In the genomic region with DNA sequence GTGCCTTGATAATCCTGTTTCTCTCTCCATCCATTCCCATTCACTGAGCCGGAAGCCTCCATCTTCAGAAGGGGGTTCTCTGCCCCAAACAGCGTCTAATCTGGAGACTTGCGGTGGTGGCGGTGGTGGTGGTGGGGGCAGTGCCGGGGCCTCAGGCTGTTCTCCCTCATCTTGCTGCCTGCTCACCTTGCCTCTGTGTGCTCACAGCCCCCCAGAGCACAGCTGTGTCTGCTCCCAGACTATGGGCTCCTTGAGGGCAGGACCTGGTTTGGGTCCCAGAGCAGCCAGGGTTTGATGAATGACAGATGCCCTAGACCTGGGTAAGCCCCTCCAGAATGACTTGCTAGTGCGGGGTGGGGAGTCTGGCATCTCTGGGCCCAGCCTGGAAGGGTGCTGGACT, we compare ENCODE assay signal across 10 cellular contexts. TPM values are rescaled to one million over a fixed set of nuclear protein-coding genes. Genes with fewer than 3 reads are reported as not detected.
DNase-seq lines count a peak whose midpoint lies in the region; ATAC-seq and TF ChIP-seq lines count a peak whose summit lies in the region.
"Had no signal": no experiment of that assay in that cellular context is flagged by ENCODE, and none has a peak within 500 bp of the region (broad histone marks: within the 10 kb centered on the region; RNA-seq: fewer than 3 reads in every experiment).

No MANE protein-coding gene starts in this region.

- in situ Hi-C loops in mammary epithelial cell (cut with MboI; ENCODE audit: low sequenced_read_pairs in 2 of 2) = no loop called here

- TF ChIP-seq EP300 in upper lobe of left lung (IDR thresholded peaks at IDR 0.05) = no peak

- H3K4me2 ChIP-seq in mammary epithelial cell (ENCODE audit: insufficient read depth, low read depth, low read length) (peak overlapping the region; percentile 83), GM23338 (no peak overlapping the region)

- no peak for DNase-seq in mammary epithelial cell
- DNase-seq in MCF 10A (ENCODE audit: unreplicated experiment) = no peak
- DNase-seq in activated T-helper 2 cell treated with anti-CD3 and anti-CD28 coated beads, Interferon-gamma antibody, Interleukin-2, Interleukin-4, amounts not matched to agents 10 μg/mL and 5 μg/mL and 100 μg/mL, durations not matched to agents 14 hours and 24 hours and 36 hours (ENCODE audit: low spot score) = no peak
- no peak for DNase-seq in lower lobe of right lung
- DNase-seq in upper lobe of left lung = no peak
- DNase-seq in GM23338 (ENCODE audit: low spot score) = no peak
- no peak for DNase-seq in stimulated activated CD4-positive, alpha-beta T cell treated with anti-CD3 and anti-CD28 coated beads, Interleukin-4, amount 100 ng/mL, for 24 hours
- DNase-seq in central memory CD4-positive, alpha-beta T cell = no peak
- DNase-seq: NCI-H2107 had no signal

- no peak overlapping the region for H3K27ac ChIP-seq in mammary epithelial cell (ENCODE audit: insufficient read depth, low read depth, low read length)
- H3K27ac ChIP-seq in lower lobe of right lung = peak overlapping the region; percentile 77
- peak overlapping the region; percentile 69 to 89 (median 84) for H3K27ac ChIP-seq in upper lobe of left lung
- no peak overlapping the region for H3K27ac ChIP-seq in GM23338 (ENCODE audit: low read depth)

- WGBS in mammary epithelial cell (ENCODE audit: low coverage, missing lambda C conversion rate) = 85% methylated on average over 4 of the region's 6 CpGs
- WGBS in upper lobe of left lung, 2 donors = 80 to 85% methylated on average over 2 to 6 of the region's 6 CpGs

- CTCF ChIA-PET in mammary epithelial cell (lab: Charles Lee; ENCODE audit: low non-redundant PET) (no interaction called here), MCF 10A (lab: Yijun Ruan, JAX) (no interaction called here)

- H4K20me1 ChIP-seq in mammary epithelial cell (ENCODE audit: insufficient read depth, low read length) = no peaks in the 10 kb centered on the region
- no peaks in the 10 kb centered on the region for H4K20me1 ChIP-seq in GM23338 (replicated peaks; ENCODE audit: insufficient read depth)

- H3K4me1 Mint-ChIP-seq in MCF 10A (ENCODE audit: insufficient read depth, unreplicated experiment) (no peaks in the 10 kb centered on the region), GM23338 (no peaks in the 10 kb centered on the region; the same call in 2 of the 3 replicates)
- H3K4me1 Mint-ChIP-seq in activated T-helper 2 cell treated with anti-CD3 and anti-CD28 coated beads, Interferon-gamma antibody, Interleukin-2, Interleukin-4, amounts not matched to agents 10 μg/mL and 5 μg/mL and 100 μg/mL, durations not matched to agents 14 hours and 24 hours and 36 hours (ENCODE audit: low read depth) = peaks cover 62% of the 10 kb centered on the region

- H3F3A ChIP-seq in GM23338 (replicated peaks; ENCODE audit: low read depth) = no peaks in the 10 kb centered on the region

- H3K4me3 Mint-ChIP-seq in MCF 10A (ENCODE audit: unreplicated experiment) (no peak overlapping the region), GM23338 (no peak overlapping the region)
- H3K4me3 Mint-ChIP-seq in activated T-helper 2 cell treated with anti-CD3 and anti-CD28 coated beads, Interferon-gamma antibody, Interleukin-2, Interleukin-4, amounts not matched to agents 10 μg/mL and 5 μg/mL and 100 μg/mL, durations not matched to agents 14 hours and 24 hours and 36 hours (ENCODE audit: low read depth) = peak overlapping the region; percentile 92

- H3K9ac ChIP-seq in mammary epithelial cell (ENCODE audit: insufficient read depth, low read length) = no peak overlapping the region

- H2AFZ ChIP-seq in mammary epithelial cell (ENCODE audit: low read depth, low read length) (peak overlapping the region; percentile 97), GM23338 (no peak overlapping the region)

- H3K4me1 ChIP-seq in mammary epithelial cell (ENCODE audit: insufficient read depth, low read length) (peaks cover 26% of the 10 kb centered on the region), lower lobe of right lung (peaks cover 39% of the 10 kb centered on the region), upper lobe of left lung (peaks cover 0 to 36% (median 19%) of the 10 kb centered on the region in 4 donors), GM23338 (ENCODE audit: insufficient read depth) (no peaks in the 10 kb centered on the region)

- no peaks in the 10 kb centered on the region for H3K27me3 Mint-ChIP-seq in MCF 10A (ENCODE audit: insufficient read depth, unreplicated experiment)
- H3K27me3 Mint-ChIP-seq in activated T-helper 2 cell treated with anti-CD3 and anti-CD28 coated beads, Interferon-gamma antibody, Interleukin-2, Interleukin-4, amounts not matched to agents 10 μg/mL and 5 μg/mL and 100 μg/mL, durations not matched to agents 14 hours and 24 hours and 36 hours (ENCODE audit: low read depth) = no peaks in the 10 kb centered on the region
- H3K27me3 Mint-ChIP-seq in GM23338 (ENCODE audit: insufficient read depth, low read depth, poor library complexity) = peaks cover 5% of the 10 kb centered on the region

- no peaks in the 10 kb centered on the region for H3K9me2 ChIP-seq in GM23338 (ENCODE audit: insufficient read depth)

- ATAC-seq in lower lobe of right lung (no peak), upper lobe of left lung (ENCODE audit: low FRiP score in 2 of 2) (no peak), GM23338 (no peak)

- H3K36me3 ChIP-seq in mammary epithelial cell (ENCODE audit: insufficient read depth, low read length) = no peaks in the 10 kb centered on the region
- no peaks in the 10 kb centered on the region for H3K36me3 ChIP-seq in lower lobe of right lung
- no peaks in the 10 kb centered on the region for H3K36me3 ChIP-seq in upper lobe of left lung
- no peaks in the 10 kb centered on the region for H3K36me3 ChIP-seq in GM23338 (ENCODE audit: insufficient read depth)

- H3K79me2 ChIP-seq in mammary epithelial cell (ENCODE audit: insufficient read depth, low read length) (no peaks in the 10 kb centered on the region), GM23338 (replicated peaks; ENCODE audit: insufficient read depth) (no peaks in the 10 kb centered on the region)

- dilution Hi-C loops in mammary epithelial cell (cut with HindIII; ENCODE audit: low sequenced_read_pairs) = no loop called here

- TF ChIP-seq CTCF in mammary epithelial cell (conservative IDR thresholded peaks at IDR 0.05 in 1 of 2, IDR thresholded peaks at IDR 0.05 in 1 of 2; ENCODE audit: extremely low read depth in 1 of 2, insufficient read depth in 1 of 2, low read depth in 1 of 2, low read length in 2 of 2) (no peak), MCF 10A (IDR thresholded peaks at IDR 0.05; ENCODE audit: unreplicated experiment) (no peak), lower lobe of right lung (IDR thresholded peaks at IDR 0.05) (no peak), upper lobe of left lung (IDR thresholded peaks at IDR 0.05) (no peak), GM23338 (conservative IDR thresholded peaks at IDR 0.05; ENCODE audit: low read depth in 2 of 2) (no peak)

- H3K27me3 ChIP-seq in mammary epithelial cell (ENCODE audit: insufficient read depth, low read length) = no peaks in the 10 kb centered on the region
- H3K27me3 ChIP-seq in lower lobe of right lung (ENCODE audit: low read depth) = no peaks in the 10 kb centered on the region
- H3K27me3 ChIP-seq in upper lobe of left lung = no peaks in the 10 kb centered on the region
- H3K27me3 ChIP-seq in GM23338 (ENCODE audit: insufficient read depth) = no peaks in the 10 kb centered on the region

- H3K9me3 ChIP-seq in mammary epithelial cell (replicated peaks; ENCODE audit: insufficient read depth, low read length) = no peaks in the 10 kb centered on the region
- no peaks in the 10 kb centered on the region for H3K9me3 ChIP-seq in lower lobe of right lung
- no peaks in the 10 kb centered on the region for H3K9me3 ChIP-seq in upper lobe of left lung

- POLR2A ChIA-PET in MCF 10A (lab: Yijun Ruan, JAX) = interaction anchor here (0.6 kb wide), 1 partner anchor 178 kb away, joined by 3 read pairs; no protein-coding TSS in a partner anchor

- H3K9me3 Mint-ChIP-seq in MCF 10A (ENCODE audit: unreplicated experiment) = no peaks in the 10 kb centered on the region
- no peaks in the 10 kb centered on the region for H3K9me3 Mint-ChIP-seq in activated T-helper 2 cell treated with anti-CD3 and anti-CD28 coated beads, Interferon-gamma antibody, Interleukin-2, Interleukin-4, amounts not matched to agents 10 μg/mL and 5 μg/mL and 100 μg/mL, durations not matched to agents 14 hours and 24 hours and 36 hours
- H3K9me3 Mint-ChIP-seq in GM23338 = no peaks in the 10 kb centered on the region

- H3K27ac Mint-ChIP-seq in MCF 10A (ENCODE audit: low read depth, unreplicated experiment) (no peak overlapping the region), GM23338 (no peak overlapping the region)
- peak overlapping the region; percentile 90 for H3K27ac Mint-ChIP-seq in activated T-helper 2 cell treated with anti-CD3 and anti-CD28 coated beads, Interferon-gamma antibody, Interleukin-2, Interleukin-4, amounts not matched to agents 10 μg/mL and 5 μg/mL and 100 μg/mL, durations not matched to agents 14 hours and 24 hours and 36 hours

- TF ChIP-seq POLR2A in upper lobe of left lung (IDR thresholded peaks at IDR 0.05) = no peak

- intact Hi-C loops in mammary epithelial cell (cut with micrococcal nuclease) = no loop called here
- intact Hi-C loops in MCF 10A (cut with micrococcal nuclease) = no loop called here
- intact Hi-C loops in activated T-helper 2 cell treated with anti-CD3 and anti-CD28 coated beads, Interferon-gamma antibody, Interleukin-2, Interleukin-4, amounts not matched to agents 10 μg/mL and 5 μg/mL and 100 μg/mL, durations not matched to agents 14 hours and 24 hours and 36 hours (cut with micrococcal nuclease) = loop anchor here (2.0 kb wide), 1 partner anchor 64 kb away; a partner anchor contains a TSS
- intact Hi-C loops in lower lobe of right lung (cut with DNase I) = no loop called here

- H3K4me3 ChIP-seq in mammary epithelial cell (replicated peaks in 1 of 3; ENCODE audit: insufficient read depth in 1 of 3, low read depth in 2 of 3, low read length in 3 of 3) (no peak overlapping the region), lower lobe of right lung (peak overlapping the region; percentile 51), upper lobe of left lung (peak overlapping the region in 1 of 4 donors; percentile 29), GM23338 (no peak overlapping the region)

- no peaks in the 10 kb centered on the region for H3K36me3 Mint-ChIP-seq in MCF 10A (ENCODE audit: insufficient read depth, unreplicated experiment)
- H3K36me3 Mint-ChIP-seq in activated T-helper 2 cell treated with anti-CD3 and anti-CD28 coated beads, Interferon-gamma antibody, Interleukin-2, Interleukin-4, amounts not matched to agents 10 μg/mL and 5 μg/mL and 100 μg/mL, durations not matched to agents 14 hours and 24 hours and 36 hours (ENCODE audit: low read depth) = peaks cover 34% of the 10 kb centered on the region
- no peaks in the 10 kb centered on the region for H3K36me3 Mint-ChIP-seq in GM23338 (ENCODE audit: low read depth)

- BruUV-seq in mammary epithelial cell (replicated peaks; lab: Mats Ljungman, UMichigan) (no TSS peak), MCF 10A (replicated peaks; lab: Mats Ljungman, UMichigan) (no TSS peak)

RNA-seq across cellular contexts. Expression of a gene that starts 0.4 kb away (rescaled TPM):
- 1 to 10 TPM in 1 of 2 donors, under 1 TPM in 1; 0.67 to 3.5 TPM for total RNA-seq in mammary epithelial cell
- polyA plus RNA-seq in mammary epithelial cell = 2.1 TPM
- 3.3 TPM for polyA minus RNA-seq in mammary epithelial cell
- total RNA-seq in MCF 10A (2022) = 1.2 TPM in 2 replicates
- total RNA-seq in activated T-helper 2 cell treated with anti-CD3 and anti-CD28 coated beads, Interferon-gamma antibody, Interleukin-2, Interleukin-4, amounts not matched to agents 10 μg/mL and 5 μg/mL and 100 μg/mL, durations not matched to agents 14 hours and 24 hours and 36 hours = 167 and 169 TPM in 2 replicates
- 18.4 TPM for total RNA-seq in lower lobe of right lung
- total RNA-seq in upper lobe of left lung = 10 to 100 TPM in 5 of 6 donors, 1 to 10 TPM in 1; 7.0 to 69.1 (median 20.2) TPM
- total RNA-seq in GM23338 (2014; rRNA removed; shearing (Covaris generic)) = 0.19 and 0.80 TPM in 2 replicates
- 3.7 TPM in 2 replicates for polyA plus RNA-seq in GM23338 (2016; fragmentation: Nextera tagmentation; extraction: Ambion mirVana)
- total RNA-seq: fibroblast of villous mesenchyme had no signal

Comparison
In these comparisons a context has a peak if more than half of its experiments do, and no peak if none do; other contexts are left out.
1. H3K27ac ChIP-seq: peak in lower lobe of right lung (single experiment) and upper lobe of left lung (4 of 4); none in mammary epithelial cell (single experiment) and GM23338 (single experiment).